ENCODE assay signal across 9 cellular contexts in the genomic region with DNA sequence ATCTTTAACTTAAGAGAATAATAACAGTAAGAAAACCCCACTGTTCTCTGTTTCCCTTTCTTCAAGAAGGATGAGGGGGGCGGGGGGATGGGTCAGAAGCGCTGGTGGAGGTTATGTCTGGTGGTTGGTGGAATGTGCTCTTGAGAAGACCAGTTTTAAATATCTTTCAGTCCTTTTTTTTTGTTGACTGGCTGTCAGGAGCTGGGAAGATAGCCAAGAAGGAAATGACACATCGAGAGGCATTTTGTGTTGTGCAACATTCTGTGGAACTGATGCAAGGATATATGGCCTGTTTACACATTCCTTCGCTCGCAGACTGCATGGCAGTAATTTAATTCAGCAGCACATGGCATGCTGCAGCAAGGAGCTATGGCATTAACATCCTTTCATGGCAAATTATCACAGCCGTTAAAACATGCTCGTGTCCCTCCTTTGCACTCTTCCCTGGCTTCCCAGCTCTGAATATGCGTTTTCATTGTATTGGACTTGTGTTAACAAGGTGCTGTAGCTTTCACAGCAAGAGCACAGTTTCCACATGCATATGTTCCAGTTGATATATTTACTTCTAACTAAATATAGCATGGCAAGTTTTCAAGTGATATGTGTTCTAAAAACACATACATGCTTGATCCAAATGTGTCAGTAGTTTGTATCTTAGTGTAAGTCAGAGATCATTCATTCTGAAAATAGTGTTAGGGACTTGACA.
DNase-seq lines count a peak whose midpoint lies in the region; ATAC-seq and TF ChIP-seq lines count a peak whose summit lies in the region.
"Had no signal": no experiment of that assay in that cellular context is flagged by ENCODE, and none has a peak within 500 bp of the region (broad histone marks: within the 10 kb centered on the region; RNA-seq: fewer than 3 reads in every experiment).

No MANE protein-coding gene starts in this region.

- peak overlapping the region in 1 of 4 donors; percentile 1 for H3K4me3 ChIP-seq in sigmoid colon
- H3K4me3 ChIP-seq: GM12878 had no signal

- no peak for TF ChIP-seq POLR2A in sigmoid colon (IDR thresholded peaks at IDR 0.05)

- H3K27me3 ChIP-seq in sigmoid colon = no peaks in the 10 kb centered on the region

- peaks cover 75% of the 10 kb centered on the region for H3K4me1 Mint-ChIP-seq in activated naive CD8-positive, alpha-beta T cell treated with anti-CD3 and anti-CD28 coated beads, Interleukin-2, amount 50 U/mL, for 24 hours

- H3K27me3 Mint-ChIP-seq in activated naive CD8-positive, alpha-beta T cell treated with anti-CD3 and anti-CD28 coated beads, Interleukin-2, amount 50 U/mL, for 24 hours = no peaks in the 10 kb centered on the region

- peak overlapping the region in 1 of 2 donors; percentile 79 for H3K27ac Mint-ChIP-seq in activated naive CD4-positive, alpha-beta T cell treated with anti-CD3 and anti-CD28 coated beads, Interleukin-2, amount 50 U/mL, for 72 hours
- H3K27ac Mint-ChIP-seq in activated naive CD8-positive, alpha-beta T cell treated with anti-CD3 and anti-CD28 coated beads, Interleukin-2, amount 50 U/mL, for 24 hours = peak overlapping the region; percentile 44

- 4 to 19% methylated on average over 8 of the region's 8 CpGs for WGBS in sigmoid colon, 2 donors

- H3K9me3 ChIP-seq in sigmoid colon = no peaks in the 10 kb centered on the region

- intact Hi-C loops in left cardiac atrium (cut with DNase I) = no loop called here
- intact Hi-C loops in sigmoid colon (cut with DNase I) = no loop called here

- H3K27ac ChIP-seq in sigmoid colon = peak overlapping the region; percentile 22 to 67 (median 52)

- H3K36me3 ChIP-seq in sigmoid colon = no peaks in the 10 kb centered on the region

- ATAC-seq in activated naive CD4-positive, alpha-beta T cell treated with anti-CD3 and anti-CD28 coated beads, Interleukin-2, amount 50 U/mL, for 72 hours = peak; percentile 72
- peak; percentile 44 for ATAC-seq in activated naive CD8-positive, alpha-beta T cell treated with anti-CD3 and anti-CD28 coated beads, Interleukin-2, amount 50 U/mL, for 24 hours
- ATAC-seq in left cardiac atrium (peak; percentile 90 to 95), HG02973 (IDR thresholded peaks at IDR 0.05; ENCODE audit: unreplicated experiment) (no peak), GM21528 (IDR thresholded peaks at IDR 0.05; ENCODE audit: low FRiP score, unreplicated experiment) (no peak)
- ATAC-seq: GM12878 had no signal

- peaks cover 0 to 44% (median 24%) of the 10 kb centered on the region in 4 donors for H3K4me1 ChIP-seq in sigmoid colon

- DNase-seq in activated naive CD4-positive, alpha-beta T cell treated with anti-CD3 and anti-CD28 coated beads, Interleukin-2, amount 50 U/mL, for 72 hours (ENCODE audit: low spot score in 2 of 2) = peak in 1 of 2 donors; percentile 26
- no peak for DNase-seq in activated naive CD4-positive, alpha-beta T cell treated with anti-CD3 and anti-CD28 coated beads, Interleukin-2, amount 50 U/mL, for 16 hours
- DNase-seq in NCI-H446 treated with DMSO at 0.1 percent for 48 hours (lab: John Stamatoyannopoulos, UW) (peak; percentile 4), left cardiac atrium (peak; percentile 62), sigmoid colon (peak; percentile 79)
- no peak for DNase-seq in activated naive CD8-positive, alpha-beta T cell treated with anti-CD3 and anti-CD28 coated beads, Interleukin-2, amount 50 U/mL, for 24 hours

- TF ChIP-seq EP300 in sigmoid colon (IDR thresholded peaks at IDR 0.05) = peak in 2 of 4 donors; percentile 54 to 84

- peaks cover 35 to 56% of the 10 kb centered on the region in 2 donors for H3K36me3 Mint-ChIP-seq in activated naive CD4-positive, alpha-beta T cell treated with anti-CD3 and anti-CD28 coated beads, Interleukin-2, amount 50 U/mL, for 72 hours
- peaks cover 59% of the 10 kb centered on the region for H3K36me3 Mint-ChIP-seq in activated naive CD8-positive, alpha-beta T cell treated with anti-CD3 and anti-CD28 coated beads, Interleukin-2, amount 50 U/mL, for 24 hours (ENCODE audit: low read depth)

- TF ChIP-seq CTCF in sigmoid colon (IDR thresholded peaks at IDR 0.05) = no peak

- no peaks in the 10 kb centered on the region for H3K9me3 Mint-ChIP-seq in activated naive CD4-positive, alpha-beta T cell treated with anti-CD3 and anti-CD28 coated beads, Interleukin-2, amount 50 U/mL, for 72 hours
- H3K9me3 Mint-ChIP-seq in activated naive CD8-positive, alpha-beta T cell treated with anti-CD3 and anti-CD28 coated beads, Interleukin-2, amount 50 U/mL, for 24 hours = no peaks in the 10 kb centered on the region

- H3K4me3 Mint-ChIP-seq in activated naive CD8-positive, alpha-beta T cell treated with anti-CD3 and anti-CD28 coated beads, Interleukin-2, amount 50 U/mL, for 24 hours = no peak overlapping the region

Comparison
In these comparisons a context has a peak if more than half of its experiments do, and no peak if none do; other contexts are left out.
1. ATAC-seq: peak in activated naive CD4-positive, alpha-beta T cell treated with anti-CD3 and anti-CD28 coated beads, Interleukin-2, amount 50 U/mL, for 72 hours (2 of 2), activated naive CD8-positive, alpha-beta T cell treated with anti-CD3 and anti-CD28 coated beads, Interleukin-2, amount 50 U/mL, for 24 hours (single experiment) and left cardiac atrium (2 of 2); none in HG02973 (single experiment) and GM21528 (single experiment).
2. DNase-seq: peak in NCI-H446 treated with DMSO at 0.1 percent for 48 hours (single experiment), left cardiac atrium (single experiment) and sigmoid colon (single experiment); none in activated naive CD4-positive, alpha-beta T cell treated with anti-CD3 and anti-CD28 coated beads, Interleukin-2, amount 50 U/mL, for 16 hours (single experiment) and activated naive CD8-positive, alpha-beta T cell treated with anti-CD3 and anti-CD28 coated beads, Interleukin-2, amount 50 U/mL, for 24 hours (single experiment).